In the genomic region with DNA sequence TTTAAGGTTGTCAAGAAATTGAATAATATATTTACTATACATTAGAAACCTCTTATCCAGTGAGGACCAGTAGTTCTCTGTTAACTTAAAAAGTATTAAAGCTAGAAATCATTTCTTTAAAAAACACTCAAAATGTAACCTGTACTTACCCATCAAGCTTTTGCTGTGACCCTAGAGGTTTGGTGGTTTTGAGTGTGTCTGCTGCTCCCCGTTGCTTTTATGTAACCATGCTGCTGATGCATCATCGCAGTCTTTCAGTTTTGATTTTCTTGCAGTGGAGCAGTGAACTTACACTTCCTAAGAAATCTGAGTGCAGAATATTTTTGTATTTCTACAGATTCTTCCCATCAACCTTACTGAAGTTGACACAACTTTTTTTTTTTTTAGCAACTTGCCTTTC, we compare ENCODE assay signal across 13 cellular contexts. TPM values are rescaled to one million over a fixed set of nuclear protein-coding genes. Genes with fewer than 3 reads are reported as not detected.
DNase-seq lines count a peak whose midpoint lies in the region; ATAC-seq, FAIRE-seq and TF ChIP-seq lines count a peak whose summit lies in the region.
"Had no signal": no experiment of that assay in that cellular context is flagged by ENCODE, and none has a peak within 500 bp of the region (broad histone marks: within the 10 kb centered on the region; RNA-seq: fewer than 3 reads in every experiment).

No MANE protein-coding gene starts in this region.

- H3K36me3 Mint-ChIP-seq in activated naive CD8-positive, alpha-beta T cell treated with anti-CD3 and anti-CD28 coated beads, Interleukin-2, amount 10 ng/mL, durations not matched to agents 7 days and 5 days, result peaks cover 16% of the 10 kb centered on the region
- no peaks in the 10 kb centered on the region for H3K36me3 Mint-ChIP-seq in HFFc6 (ENCODE audit: low read depth)

- peak; percentile 80 for ATAC-seq in GM19467 (IDR thresholded peaks at IDR 0.05; ENCODE audit: unreplicated experiment)
- ATAC-seq in HG03095 (IDR thresholded peaks at IDR 0.05; ENCODE audit: unreplicated experiment), result peak; percentile 90
- peak; percentile 86 for ATAC-seq in activated naive CD8-positive, alpha-beta T cell treated with anti-CD3 and anti-CD28 coated beads, Interleukin-2, amount 10 ng/mL, durations not matched to agents 7 days and 5 days (ENCODE audit: low read depth)
- ATAC-seq in HG02840 (IDR thresholded peaks at IDR 0.05; ENCODE audit: low FRiP score, unreplicated experiment), result no peak
- ATAC-seq: HCT116 had no signal

- H3K27ac Mint-ChIP-seq in activated naive CD8-positive, alpha-beta T cell treated with anti-CD3 and anti-CD28 coated beads, Interleukin-2, amount 10 ng/mL, durations not matched to agents 7 days and 5 days, result no peak overlapping the region
- no peak overlapping the region for H3K27ac Mint-ChIP-seq in HFFc6

- H3K27me3 ChIP-seq in SJCRH30, result no peaks in the 10 kb centered on the region

- no peaks in the 10 kb centered on the region for H3K4me1 ChIP-seq in SJCRH30

- no peak overlapping the region for H3K4me3 ChIP-seq in SJCRH30

- H3K27ac ChIP-seq in SJCRH30, result no peak overlapping the region
- H3K27ac ChIP-seq: RWPE1 had no signal

- TF ChIP-seq CTCF in HFFc6 (IDR thresholded peaks at IDR 0.05), result no peak

- no peaks in the 10 kb centered on the region for H3K27me3 Mint-ChIP-seq in activated naive CD8-positive, alpha-beta T cell treated with anti-CD3 and anti-CD28 coated beads, Interleukin-2, amount 10 ng/mL, durations not matched to agents 7 days and 5 days
- no peaks in the 10 kb centered on the region; the same call in 1 of the 2 replicates for H3K27me3 Mint-ChIP-seq in HFFc6 (ENCODE audit: insufficient read depth)

- no peak for DNase-seq in GM18507 (ENCODE audit: extremely low spot score, insufficient read length, low read depth)
- DNase-seq in activated naive CD8-positive, alpha-beta T cell treated with anti-CD3 and anti-CD28 coated beads, Interleukin-2, amount 10 ng/mL, durations not matched to agents 7 days and 5 days, result no peak
- DNase-seq in HFFc6, result no peak
- no peak for DNase-seq in SJCRH30
- no peak for DNase-seq in RCC 7860 (ENCODE audit: low spot score)
- DNase-seq: activated CD8-positive, alpha-beta memory T cell treated with anti-CD3 and anti-CD28 coated beads, Interleukin-2, amount 50 U/mL, for 4 hours; DMS79; effector CD4-positive, alpha-beta T cell had no signal

- peak overlapping the region; percentile 47 for H3K4me3 Mint-ChIP-seq in activated naive CD8-positive, alpha-beta T cell treated with anti-CD3 and anti-CD28 coated beads, Interleukin-2, amount 10 ng/mL, durations not matched to agents 7 days and 5 days
- no peak overlapping the region for H3K4me3 Mint-ChIP-seq in HFFc6

- FAIRE-seq in GM18507 (lab: Jason Lieb, UNC) (peak; percentile 76), RCC 7860 (lab: Jason Lieb, UNC) (no peak)

- H3K9me3 Mint-ChIP-seq in activated naive CD8-positive, alpha-beta T cell treated with anti-CD3 and anti-CD28 coated beads, Interleukin-2, amount 10 ng/mL, durations not matched to agents 7 days and 5 days, result no peaks in the 10 kb centered on the region
- H3K9me3 Mint-ChIP-seq in HFFc6, result no peaks in the 10 kb centered on the region

- H3K9me3 ChIP-seq in SJCRH30 (replicated peaks), result no peaks in the 10 kb centered on the region

- POLR2A ChIA-PET in activated naive CD8-positive, alpha-beta T cell treated with anti-CD3 and anti-CD28 coated beads, Interleukin-2, amount 10 ng/mL, durations not matched to agents 7 days and 5 days (lab: Charles Lee), result interaction anchor here (2.1 kb wide), 1 partner anchor 34 kb away, joined by 5 read pairs; a partner anchor contains a TSS

- H3K4me1 Mint-ChIP-seq in activated naive CD8-positive, alpha-beta T cell treated with anti-CD3 and anti-CD28 coated beads, Interleukin-2, amount 10 ng/mL, durations not matched to agents 7 days and 5 days, result peaks cover 12% of the 10 kb centered on the region
- no peaks in the 10 kb centered on the region for H3K4me1 Mint-ChIP-seq in HFFc6 (ENCODE audit: low read depth)

- no peaks in the 10 kb centered on the region; the same call in 1 of the 2 replicates for H3K36me3 ChIP-seq in SJCRH30

RNA-seq across cellular contexts. Expression of a gene that starts 34.2 kb away (rescaled TPM):
- 10 to 100 TPM; 21.0 to 23.1 TPM for total RNA-seq in activated naive CD8-positive, alpha-beta T cell treated with anti-CD3 and anti-CD28 coated beads, Interleukin-2, amount 10 ng/mL, durations not matched to agents 7 days and 5 days
- 10 to 100 TPM; 20.4 to 33.0 (median 28.0) TPM for total RNA-seq in HFFc6 (2021; fragmentation: NEBNext Ultra II Directional; extraction: Animal tissue kit (Norgen Biotek cat#: 25700))
- 51.1 and 54.5 TPM in 2 replicates for total RNA-seq in SJCRH30 (2014; rRNA removed; shearing (Covaris generic))
